In the genomic region with DNA sequence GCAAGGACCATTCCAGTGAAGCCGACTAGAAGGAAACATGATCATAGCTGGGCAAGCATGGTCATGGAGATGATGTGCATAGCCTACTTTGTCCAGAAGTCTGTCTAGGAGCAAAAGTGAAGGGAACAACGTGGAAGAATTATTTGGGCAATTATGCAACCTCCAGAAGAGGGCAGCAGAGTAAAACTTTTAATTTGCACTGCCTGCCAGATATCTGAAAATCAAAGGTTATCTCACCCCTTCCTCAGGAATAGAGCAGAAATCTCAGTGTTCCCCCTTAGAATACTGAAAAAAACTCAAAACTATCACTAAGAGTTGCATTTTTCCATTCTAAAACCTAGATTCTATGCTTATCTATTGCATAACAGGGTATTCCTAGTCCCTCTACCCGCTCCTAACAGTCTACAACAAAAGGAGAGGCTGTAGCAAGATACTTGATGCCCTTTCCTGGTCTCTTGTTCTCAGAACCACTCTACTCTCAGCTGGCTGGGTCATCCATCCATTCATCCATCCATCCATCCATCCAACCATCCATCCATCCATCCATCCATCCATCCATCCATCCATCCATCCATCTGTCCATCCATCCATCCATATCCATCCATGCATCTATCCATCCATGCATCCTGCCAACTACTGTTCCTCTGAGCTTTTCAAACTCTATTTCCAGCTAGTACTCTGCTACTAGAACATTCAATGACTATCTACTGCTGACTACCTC, we compare ENCODE assay signal across 1 cellular context.
A peak's percentile ranks its signal among the peaks of the same experiment; 100 is the strongest.
TF ChIP-seq lines count a peak whose summit lies in the region.

No MANE protein-coding gene starts in this region.

TF ChIP-seq in GM12878, 131 proteins besides CTCF, POLR2A, EP300 and RAD21:
- no peak for TF ChIP-seq MTA2 (IDR thresholded peaks at IDR 0.05; ENCODE audit: low read depth)
- TF ChIP-seq SMC3 (IDR thresholded peaks at IDR 0.05; ENCODE audit: borderline replicate concordance, low read length): peak; percentile 89
- TF ChIP-seq POU2F2 (IDR thresholded peaks at IDR 0.05; ENCODE audit: borderline replicate concordance, low read depth, low read length): peak; percentile 82; the same call in 1 of the 3 replicates
- TF ChIP-seq ZNF24 (IDR thresholded peaks at IDR 0.05): 0 out of 2 replicates have a peak, but pooled peaks have one; percentile 32
